Comparison of ENCODE assay signal across 10 cellular contexts in genomic region chr2:224023188-224023587, GRCh38. TPM values are rescaled to one million over a fixed set of nuclear protein-coding genes. Genes with fewer than 3 reads are reported as not detected.
DNase-seq lines count a peak whose midpoint lies in the region; ATAC-seq and TF ChIP-seq lines count a peak whose summit lies in the region.
"Had no signal": no experiment of that assay in that cellular context is flagged by ENCODE, and none has a peak within 500 bp of the region (broad histone marks: within the 10 kb centered on the region; RNA-seq: fewer than 3 reads in every experiment).

No MANE protein-coding gene starts in this region.

- H3K27me3 Mint-ChIP-seq in stimulated activated naive B cell treated with anti-CD40 and anti-IgM and Interleukin-4, amounts not matched to agents 10 μg/mL and 1 μg/mL and 100 μg/mL, for 72 hours, result no peaks in the 10 kb centered on the region
- H3K27me3 Mint-ChIP-seq in CD14-positive monocyte (ENCODE audit: low read depth in 3 of 3), result peaks cover 2 to 4% (median 3%) of the 10 kb centered on the region in 3 donors
- H3K27me3 Mint-ChIP-seq: T-cell had no signal

- H3K4me3 Mint-ChIP-seq in stimulated activated naive B cell treated with anti-CD40 and anti-IgM and Interleukin-4, amounts not matched to agents 10 μg/mL and 1 μg/mL and 100 μg/mL, for 72 hours, result no peak overlapping the region
- H3K4me3 Mint-ChIP-seq in CD14-positive monocyte, result no peak overlapping the region
- H3K4me3 Mint-ChIP-seq: T-cell had no signal

- peaks cover 0 to 54% of the 10 kb centered on the region in 2 donors for H3K36me3 Mint-ChIP-seq in activated naive CD4-positive, alpha-beta T cell treated with anti-CD3 and anti-CD28 coated beads, Interleukin-2, amount 50 U/mL, for 72 hours
- peaks cover 2 to 12% of the 10 kb centered on the region in 2 donors for H3K36me3 Mint-ChIP-seq in stimulated activated naive B cell treated with anti-CD40 and anti-IgM and Interleukin-4, amounts not matched to agents 10 μg/mL and 1 μg/mL and 100 μg/mL, for 72 hours
- no peaks in the 10 kb centered on the region for H3K36me3 Mint-ChIP-seq in CD14-positive monocyte
- H3K36me3 Mint-ChIP-seq: T-cell had no signal

- no peaks in the 10 kb centered on the region for H3K27me3 ChIP-seq in WERI-Rb-1 (ENCODE audit: insufficient read depth, low read depth, severe bottlenecking)

- no peaks in the 10 kb centered on the region for H3K9me3 ChIP-seq in WERI-Rb-1 (ENCODE audit: severe bottlenecking)

- ATAC-seq in activated naive CD4-positive, alpha-beta T cell treated with anti-CD3 and anti-CD28 coated beads, Interleukin-2, amount 50 U/mL, for 72 hours, result no peak
- ATAC-seq in stimulated activated naive B cell treated with anti-CD40 and anti-IgM and Interleukin-4, amounts not matched to agents 10 μg/mL and 1 μg/mL and 100 μg/mL, for 72 hours (replicated peaks), result no peak
- ATAC-seq in GM19395 (IDR thresholded peaks at IDR 0.05; ENCODE audit: unreplicated experiment), result no peak
- ATAC-seq: HCT116, T-cell had no signal

- H3K4me1 Mint-ChIP-seq in stimulated activated naive B cell treated with anti-CD40 and anti-IgM and Interleukin-4, amounts not matched to agents 10 μg/mL and 1 μg/mL and 100 μg/mL, for 72 hours, result peaks cover 43 to 64% of the 10 kb centered on the region in 2 donors
- peaks cover 32% of the 10 kb centered on the region for H3K4me1 Mint-ChIP-seq in CD14-positive monocyte

- peak overlapping the region; percentile 18 to 82 for H3K27ac Mint-ChIP-seq in activated naive CD4-positive, alpha-beta T cell treated with anti-CD3 and anti-CD28 coated beads, Interleukin-2, amount 50 U/mL, for 72 hours
- H3K27ac Mint-ChIP-seq in stimulated activated naive B cell treated with anti-CD40 and anti-IgM and Interleukin-4, amounts not matched to agents 10 μg/mL and 1 μg/mL and 100 μg/mL, for 72 hours, result peak overlapping the region; percentile 3
- H3K27ac Mint-ChIP-seq in CD14-positive monocyte, result no peak overlapping the region

- H3K4me3 ChIP-seq in WERI-Rb-1 (ENCODE audit: low read depth, low read length), result no peak overlapping the region

- no peak for DNase-seq in activated naive CD4-positive, alpha-beta T cell treated with anti-CD3 and anti-CD28 coated beads, Interleukin-2, amount 50 U/mL, for 72 hours (ENCODE audit: low spot score in 2 of 2)
- DNase-seq in activated naive CD4-positive, alpha-beta T cell treated with Interleukin-2 at 50 U/mL for 16 hours, result no peak
- DNase-seq in RPMI7951 (ENCODE audit: low read depth) (peak; percentile 33), fibroblast of gingiva (ENCODE audit: low read depth) (peak; percentile 64), WERI-Rb-1 (no peak), CD14-positive monocyte (ENCODE audit: low spot score) (no peak)
- DNase-seq in stimulated activated naive B cell treated with anti-CD40 and anti-IgM and Interleukin-4, amounts not matched to agents 10 μg/mL and 1 μg/mL and 100 μg/mL, for 72 hours, result no peak
- DNase-seq: T-cell had no signal

- no peaks in the 10 kb centered on the region for H3K36me3 ChIP-seq in WERI-Rb-1

- no peak overlapping the region for H3K27ac ChIP-seq in WERI-Rb-1

- TF ChIP-seq CTCF in WERI-Rb-1 (IDR thresholded peaks at IDR 0.05; ENCODE audit: low read depth, low read length), result no peak
- TF ChIP-seq CTCF in CD14-positive monocyte (IDR thresholded peaks at IDR 0.05), result no peak

- intact Hi-C loops in CD14-positive monocyte (cut with micrococcal nuclease), result no loop called here

- peaks cover 0 to 20% of the 10 kb centered on the region in 2 donors for H3K9me3 Mint-ChIP-seq in activated naive CD4-positive, alpha-beta T cell treated with anti-CD3 and anti-CD28 coated beads, Interleukin-2, amount 50 U/mL, for 72 hours
- H3K9me3 Mint-ChIP-seq in stimulated activated naive B cell treated with anti-CD40 and anti-IgM and Interleukin-4, amounts not matched to agents 10 μg/mL and 1 μg/mL and 100 μg/mL, for 72 hours, result peaks cover 6 to 20% of the 10 kb centered on the region in 2 donors
- no peaks in the 10 kb centered on the region for H3K9me3 Mint-ChIP-seq in CD14-positive monocyte
- H3K9me3 Mint-ChIP-seq: T-cell had no signal

RNA-seq across cellular contexts. Expression of gene SERPINE2, which starts 15.9 kb away (rescaled TPM):
- 10 to 100 TPM; 37.8 to 46.0 TPM for total RNA-seq in activated naive CD4-positive, alpha-beta T cell treated with anti-CD3 and anti-CD28 coated beads, Interleukin-2, amount 50 U/mL, for 72 hours
- 134 and 173 TPM in 2 replicates for total RNA-seq in RPMI7951 (2014; rRNA removed; shearing (Covaris generic))
- polyA plus RNA-seq in CD14-positive monocyte, result not detected

Comparison
In these comparisons a context has a peak if more than half of its experiments do, and no peak if none do; other contexts are left out.
1. DNase-seq: peak in RPMI7951 (single experiment) and fibroblast of gingiva (single experiment); none in activated naive CD4-positive, alpha-beta T cell treated with anti-CD3 and anti-CD28 coated beads, Interleukin-2, amount 50 U/mL, for 72 hours (0 of 2), activated naive CD4-positive, alpha-beta T cell treated with Interleukin-2 at 50 U/mL for 16 hours (single experiment), stimulated activated naive B cell treated with anti-CD40 and anti-IgM and Interleukin-4, amounts not matched to agents 10 μg/mL and 1 μg/mL and 100 μg/mL, for 72 hours (single experiment), WERI-Rb-1 (single experiment) and CD14-positive monocyte (single experiment).
2. H3K27ac Mint-ChIP-seq: peak in activated naive CD4-positive, alpha-beta T cell treated with anti-CD3 and anti-CD28 coated beads, Interleukin-2, amount 50 U/mL, for 72 hours (2 of 2) and stimulated activated naive B cell treated with anti-CD40 and anti-IgM and Interleukin-4, amounts not matched to agents 10 μg/mL and 1 μg/mL and 100 μg/mL, for 72 hours (single experiment); none in CD14-positive monocyte (0 of 7).